In genomic region chr6:50330347-50330746, GRCh38 we compare ENCODE assay signal across 8 cellular contexts.
"Had no signal": no experiment of that assay in that cellular context is flagged by ENCODE, and none has a peak within 500 bp of the region (broad histone marks: within the 10 kb centered on the region; RNA-seq: fewer than 3 reads in every experiment).

No MANE protein-coding gene starts in this region.

- FAIRE-seq: G401.6, GM12878, GM12891, GM12892, GM18507, GM19239 had no signal

- ATAC-seq: GM12878 had no signal

- H3K4me3 ChIP-seq: GM12878 had no signal

- DNase-seq: GDM1, GF-D8 had no signal
